ENCODE assay signal across 18 cellular contexts in the genomic region with DNA sequence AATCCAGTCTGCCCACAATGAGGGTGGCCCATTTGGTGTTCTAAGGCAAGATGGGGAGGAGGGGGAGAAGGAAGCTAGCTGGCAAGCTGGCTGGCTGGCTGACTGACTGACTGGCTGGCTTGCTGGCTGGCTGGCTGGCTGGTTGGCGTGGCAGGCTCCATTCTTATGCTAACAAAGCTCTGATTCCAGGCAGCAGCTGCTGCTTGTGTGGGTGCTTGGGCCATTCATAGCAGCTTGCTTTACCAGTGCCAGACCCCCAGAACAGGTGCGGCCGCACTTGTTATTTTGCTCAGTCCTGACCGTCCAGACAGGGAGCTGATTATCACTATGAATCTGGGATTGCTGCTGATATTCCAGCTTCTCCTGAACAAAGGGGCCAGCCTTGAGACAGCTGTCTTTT.
DNase-seq lines count a peak whose midpoint lies in the region; ATAC-seq, FAIRE-seq and TF ChIP-seq lines count a peak whose summit lies in the region.
"Had no signal": no experiment of that assay in that cellular context is flagged by ENCODE, and none has a peak within 500 bp of the region (broad histone marks: within the 10 kb centered on the region; RNA-seq: fewer than 3 reads in every experiment).

No MANE protein-coding gene starts in this region.

- no peak overlapping the region for H2AFZ ChIP-seq in H1 (ENCODE audit: low read length)
- no peak overlapping the region for H2AFZ ChIP-seq in neural cell (ENCODE audit: low read depth, low read length)
- H2AFZ ChIP-seq: parathyroid adenoma had no signal

- TF ChIP-seq EP300 in H1 (IDR thresholded peaks at IDR 0.05; ENCODE audit: borderline replicate concordance in 1 of 2, low read depth in 2 of 2, low read length in 2 of 2) (no peak), neural cell (conservative IDR thresholded peaks at IDR 0.05; ENCODE audit: poor library complexity, severe bottlenecking) (no peak), transverse colon (IDR thresholded peaks at IDR 0.05; ENCODE audit: low read depth) (no peak)

- H2BK20ac ChIP-seq in H1 (ENCODE audit: low read length) = peak overlapping the region; percentile 89; the same call in 1 of the 2 replicates

- peak overlapping the region; percentile 65 for H4K91ac ChIP-seq in H1 (replicated peaks; ENCODE audit: insufficient read length, low read length)

- H3K9ac ChIP-seq in HUES48 (ENCODE audit: low read depth, low read length) = no peak overlapping the region
- H3K9ac ChIP-seq in H1 (replicated peaks in 1 of 4; ENCODE audit: extremely low read depth in 1 of 4, low read depth in 3 of 4, low read length in 3 of 4) = peak overlapping the region in 1 of 4 experiments; percentile 30; a peak in 1 of 7 replicates
- H3K9ac ChIP-seq in neural cell (ENCODE audit: low read length) = peak overlapping the region; percentile 3
- H3K9ac ChIP-seq: parathyroid adenoma had no signal

- H3K4me3 ChIP-seq in HUES48 (ENCODE audit: low read depth, low read length) (peak overlapping the region; percentile 27; the same call in 1 of the 2 replicates), H1 (ENCODE audit: extremely low read depth in 1 of 4, insufficient read depth in 2 of 4, low read depth in 3 of 4, low read length in 4 of 4) (peak overlapping the region in 1 of 4 experiments; percentile 22; a peak in 1 of 8 replicates), neural cell (ENCODE audit: low read length) (no peak overlapping the region), transverse colon (no peak overlapping the region)
- H3K4me3 ChIP-seq: smooth muscle cell, thyroid gland had no signal

- no peak overlapping the region for H3K23ac ChIP-seq in H1 (ENCODE audit: insufficient read length)

- H3K23me2 ChIP-seq in H1 (ENCODE audit: low read depth, low read length) = no peaks in the 10 kb centered on the region

- H3K27me3 ChIP-seq in HUES48 (ENCODE audit: control insufficient read depth, insufficient read depth, low read length) (0 out of 2 replicates have a peak, but pooled peaks cover 2% of the 10 kb centered on the region), H1 (replicated peaks in 1 of 4; ENCODE audit: control insufficient read depth in 3 of 4, extremely low read depth in 1 of 4, insufficient read depth in 3 of 4, low read length in 3 of 4) (no peaks in the 10 kb centered on the region), neural cell (ENCODE audit: insufficient read depth, low read depth, low read length) (no peaks in the 10 kb centered on the region), transverse colon (no peaks in the 10 kb centered on the region)
- H3K27me3 ChIP-seq: thyroid gland had no signal

- H3K36me3 ChIP-seq in HUES48 (ENCODE audit: control insufficient read depth, insufficient read depth, low read length) = no peaks in the 10 kb centered on the region
- H3K36me3 ChIP-seq in H1 (ENCODE audit: control insufficient read depth in 2 of 4, insufficient read depth in 4 of 4, low read length in 3 of 4) = no peaks in the 10 kb centered on the region
- H3K36me3 ChIP-seq in neural cell (ENCODE audit: insufficient read depth, low read length) = no peaks in the 10 kb centered on the region
- H3K36me3 ChIP-seq in transverse colon = no peaks in the 10 kb centered on the region
- H3K36me3 ChIP-seq: thyroid gland had no signal

- H3K4ac ChIP-seq in H1 (replicated peaks; ENCODE audit: insufficient read length, low read depth, low read length) = no peak overlapping the region

- peak overlapping the region; percentile 95; the same call in 1 of the 2 replicates for H2BK12ac ChIP-seq in H1 (ENCODE audit: low read depth, low read length)

- TF ChIP-seq RAD21 in H1 (IDR thresholded peaks at IDR 0.05 in 1 of 2, conservative IDR thresholded peaks at IDR 0.05 in 1 of 2; ENCODE audit: low read depth in 2 of 2, low read length in 2 of 2) (no peak), neural cell (conservative IDR thresholded peaks at IDR 0.05) (no peak)

- WGBS in H1 (ENCODE audit: extremely low coverage in 1 of 2, insufficient coverage in 1 of 2, insufficient read length in 1 of 2, insufficient replicate concordance in 2 of 2, low coverage in 1 of 2, low lambda C conversion rate in 2 of 2, missing lambda C conversion rate in 1 of 2), 2 experiments = 27% methylated on average over 4 of the region's 4 CpGs; no CpG with 5 or more reads in 1 of the 2 experiments
- WGBS in transverse colon (ENCODE audit: low coverage in 1 of 2), 2 donors = 77% methylated on average over 4 of the region's 4 CpGs; no CpG with 5 or more reads in 1 of the 2 donors

- no peak overlapping the region for H3K56ac ChIP-seq in H1 (replicated peaks; ENCODE audit: insufficient read length, low read depth, low read length)

- H3K27ac ChIP-seq in HUES48 (ENCODE audit: low read depth, low read length) = peak overlapping the region; percentile 40
- no peak overlapping the region for H3K27ac ChIP-seq in H1 (ENCODE audit: low read depth, low read length)
- H3K27ac ChIP-seq in neural cell (ENCODE audit: low read length) = no peak overlapping the region
- no peak overlapping the region for H3K27ac ChIP-seq in transverse colon
- H3K27ac ChIP-seq: parathyroid adenoma, thyroid gland had no signal

- no peaks in the 10 kb centered on the region for H3K9me3 ChIP-seq in HUES48 (ENCODE audit: control insufficient read depth, insufficient read depth, low read length)
- H3K9me3 ChIP-seq in H1 (ENCODE audit: insufficient read depth in 2 of 2, low read depth in 1 of 2, low read length in 1 of 2) = no peaks in the 10 kb centered on the region
- H3K9me3 ChIP-seq in neural cell (ENCODE audit: low read length) = no peaks in the 10 kb centered on the region
- no peaks in the 10 kb centered on the region for H3K9me3 ChIP-seq in transverse colon
- H3K9me3 ChIP-seq: thyroid gland had no signal

- TF ChIP-seq POLR2A in H1 (IDR thresholded peaks at IDR 0.05; ENCODE audit: control extremely low read depth in 1 of 2, low read depth in 2 of 2, low read length in 2 of 2) (0 out of 3 replicates have a peak, but pooled peaks of 1 of the 2 experiments have one; percentile 40), transverse colon (IDR thresholded peaks at IDR 0.05) (no peak), GM12891 (IDR thresholded peaks at IDR 0.05; ENCODE audit: low read depth, low read length) (no peak)

- peaks cover 39% of the 10 kb centered on the region for H3K4me1 ChIP-seq in HUES48 (ENCODE audit: control insufficient read depth, insufficient read depth, low read length)
- H3K4me1 ChIP-seq in H1 (replicated peaks in 1 of 4; ENCODE audit: control insufficient read depth in 3 of 4, insufficient read depth in 4 of 4, low read length in 3 of 4) = peaks cover 0 to 10% (median 7%) of the 10 kb centered on the region in 4 experiments; a peak in 5 of 7 replicates
- H3K4me1 ChIP-seq in transverse colon = no peaks in the 10 kb centered on the region
- H3K4me1 ChIP-seq: parathyroid adenoma, thyroid gland had no signal

- no peak overlapping the region for H2BK15ac ChIP-seq in H1 (ENCODE audit: low read length)

- intact Hi-C loops in transverse colon (cut with DNase I; ENCODE audit: low total_unique reads) = no loop called here

- H4K5ac ChIP-seq in H1 (ENCODE audit: insufficient read length, low read depth, low read length) = peak overlapping the region; percentile 89

- H4K8ac ChIP-seq in H1 (ENCODE audit: extremely low read depth, insufficient read depth, low read length) = no peak overlapping the region

- no peaks in the 10 kb centered on the region for H3F3A ChIP-seq in neural cell (ENCODE audit: insufficient read depth, low read length, poor library complexity, severe bottlenecking)

- no peaks in the 10 kb centered on the region for H3K9me2 ChIP-seq in neural cell (ENCODE audit: insufficient read depth, low read length)

- in situ Hi-C loops in transverse colon (cut with MboI; ENCODE audit: low pct_ligation_motif_present in 1 of 4, low pct_unique_long_range_greater_than_20kb in 1 of 4, low sequenced_read_pairs in 3 of 4) = no loop called here

- H2BK5ac ChIP-seq in H1 (ENCODE audit: low read depth, low read length) = 0 out of 2 replicates have a peak overlapping the region, but pooled peaks have one; percentile 67

- FAIRE-seq in H1 (lab: Jason Lieb, UNC) = peak; percentile 39
- no peak for FAIRE-seq in GM12891 (lab: Jason Lieb, UNC)
- FAIRE-seq: colon had no signal

- DNase-seq in NCI-H748 (lab: John Stamatoyannopoulos, UW; ENCODE audit: unreplicated experiment) (peak; percentile 76), H1 (ENCODE audit: low read depth in 1 of 2, low spot score in 2 of 2) (peak in 1 of 2 experiments; percentile 54), transverse colon (no peak), GM12891 (ENCODE audit: insufficient read length, low spot score) (no peak)
- no peak for DNase-seq in effector CD4-positive, alpha-beta T cell
- DNase-seq: activated CD8-positive, alpha-beta memory T cell treated with anti-CD3 and anti-CD28 coated beads, Interleukin-2, amount 10 ng/mL, durations not matched to agents 7 days and 5 days; activated effector memory CD4-positive, alpha-beta T cell treated with Interleukin-2 at 50 U/mL for 16 hours; Calu3; GF-D8; NCI-H2029; T-helper 17 cell; thyroid gland had no signal

- no peaks in the 10 kb centered on the region for H3K79me1 ChIP-seq in H1 (ENCODE audit: low read depth, low read length)

- no peak for ATAC-seq in HG03520 (IDR thresholded peaks at IDR 0.05; ENCODE audit: unreplicated experiment)
- ATAC-seq: activated CD8-positive, alpha-beta memory T cell treated with anti-CD3 and anti-CD28 coated beads, Interleukin-2, amount 10 ng/mL, durations not matched to agents 7 days and 5 days; T-helper 17 cell had no signal

- no peak overlapping the region; the same call in 1 of the 2 replicates for H3K18ac ChIP-seq in H1 (ENCODE audit: extremely low read depth, low read length)

- TF ChIP-seq CTCF in H1 (IDR thresholded peaks at IDR 0.05; ENCODE audit: control extremely low read depth in 1 of 3, insufficient read depth in 1 of 3, low read depth in 1 of 3, low read length in 3 of 3) = no peak
- no peak for TF ChIP-seq CTCF in neural cell (IDR thresholded peaks at IDR 0.05; ENCODE audit: poor library complexity, severe bottlenecking)
- TF ChIP-seq CTCF in transverse colon (IDR thresholded peaks at IDR 0.05) = no peak

- POLR2A ChIA-PET in H1 (lab: Charles Lee; ENCODE audit: partially characterized antibody) = interaction anchor here (2.0 kb wide), 1 partner anchor 20 kb away, joined by 7 read pairs; no protein-coding TSS in a partner anchor

- H2BK120ac ChIP-seq in H1 (replicated peaks; ENCODE audit: low read depth, low read length) = peak overlapping the region; percentile 87

- H4K20me1 ChIP-seq in H1 (replicated peaks in 1 of 2; ENCODE audit: control insufficient read depth in 1 of 2, insufficient read depth in 2 of 2, low read length in 2 of 2) = no peaks in the 10 kb centered on the region
- no peaks in the 10 kb centered on the region for H4K20me1 ChIP-seq in neural cell (ENCODE audit: insufficient read depth)

- CTCF ChIA-PET in H1 (lab: Charles Lee; ENCODE audit: partially characterized antibody) = interaction anchor here (0.8 to 2.9 kb wide), 3 partner anchors 14 to 111 kb away, joined by 4 to 10 read pairs (median 4); no protein-coding TSS in a partner anchor

- H3K14ac ChIP-seq in H1 (ENCODE audit: insufficient read length) = no peak overlapping the region

- H3K4me2 ChIP-seq in H1 (ENCODE audit: insufficient read depth in 1 of 2, low read depth in 2 of 2, low read length in 2 of 2) = peak overlapping the region; percentile 41 to 51
- H3K4me2 ChIP-seq in neural cell (ENCODE audit: low read length) = no peak overlapping the region
- H3K4me2 ChIP-seq: smooth muscle cell had no signal

- H2AK5ac ChIP-seq in H1 (ENCODE audit: low read depth, low read length) = no peak overlapping the region

- no peaks in the 10 kb centered on the region for H3K79me2 ChIP-seq in H1 (ENCODE audit: control insufficient read depth in 1 of 2, insufficient read depth in 2 of 2, low read length in 2 of 2)
- peaks cover 5% of the 10 kb centered on the region for H3K79me2 ChIP-seq in neural cell (replicated peaks; ENCODE audit: insufficient read depth, low read length)
- H3K79me2 ChIP-seq: parathyroid adenoma had no signal
